In genomic region chr12:40145896-40146295, GRCh38 we compare ENCODE assay signal across 1 cellular context.
TF ChIP-seq lines count a peak whose summit lies in the region.

No MANE protein-coding gene starts in this region.

TF ChIP-seq in GM23338, 12 proteins besides CTCF, POLR2A, EP300 and RAD21 (continued from another document):
- no peak for TF ChIP-seq ZNF462 (CRISPR knock-in tag; IDR thresholded peaks at IDR 0.05)
- TF ChIP-seq NANOG (IDR thresholded peaks at IDR 0.05; ENCODE audit: borderline replicate concordance) = no peak
- TF ChIP-seq POLR2AphosphoS5 (IDR thresholded peaks at IDR 0.05; ENCODE audit: low read depth) = no peak
- no peak for TF ChIP-seq JUNB (IDR thresholded peaks at IDR 0.05; ENCODE audit: unreplicated experiment)
